8 cellular contexts compared by ENCODE assay signal in genomic region chr1:243253211-243253926, GRCh38. TPM values are rescaled to one million over a fixed set of nuclear protein-coding genes. Genes with fewer than 3 reads are reported as not detected.
DNase-seq lines count a peak whose midpoint lies in the region; ATAC-seq and TF ChIP-seq lines count a peak whose summit lies in the region.

No MANE protein-coding gene starts in this region.

- H3K4me2 ChIP-seq in OCI-LY7 (ENCODE audit: low read length), result peak overlapping the region; percentile 93

- H3K4me3 Mint-ChIP-seq in effector memory CD8-positive, alpha-beta T cell, result peak overlapping the region; percentile 99
- H3K4me3 Mint-ChIP-seq in neural crest cell, result peak overlapping the region; percentile 99

- H3K9me3 ChIP-seq in OCI-LY7 (ENCODE audit: low read length), result no peaks in the 10 kb centered on the region

- peak; percentile 60 for DNase-seq in NCI-H2107 treated with DMSO at 0.1 percent for 48 hours (lab: John Stamatoyannopoulos, UW; ENCODE audit: unreplicated experiment)
- DNase-seq in NCI-H2107 (lab: John Stamatoyannopoulos, UW), result no peak
- DNase-seq in OCI-LY7 (ENCODE audit: low spot score), result peak; percentile 19
- no peak for DNase-seq in effector memory CD8-positive, alpha-beta T cell
- DNase-seq in neural crest cell (ENCODE audit: low read depth, low spot score), result no peak
- DNase-seq in OCI-M2 (lab: John Stamatoyannopoulos, UW; ENCODE audit: unreplicated experiment), result no peak
- DNase-seq in NK-92 (lab: John Stamatoyannopoulos, UW; ENCODE audit: unreplicated experiment), result no peak

- no peak for TF ChIP-seq CTCF in OCI-LY7 (conservative IDR thresholded peaks at IDR 0.05; ENCODE audit: low read length)
- TF ChIP-seq CTCF in neural crest cell (conservative IDR thresholded peaks at IDR 0.05), result no peak

- no peak overlapping the region for H2AFZ ChIP-seq in OCI-LY7 (ENCODE audit: low read length)

- H3K9me3 Mint-ChIP-seq in effector memory CD8-positive, alpha-beta T cell, result no peaks in the 10 kb centered on the region
- H3K9me3 Mint-ChIP-seq in neural crest cell, result no peaks in the 10 kb centered on the region

- peak overlapping the region in 1 of 2 donors; percentile 3 for H3K27ac Mint-ChIP-seq in effector memory CD8-positive, alpha-beta T cell
- peak overlapping the region; percentile 65 for H3K27ac Mint-ChIP-seq in neural crest cell (ENCODE audit: unreplicated experiment)

- H3K36me3 Mint-ChIP-seq in effector memory CD8-positive, alpha-beta T cell (ENCODE audit: insufficient read depth), result peaks cover 22% of the 10 kb centered on the region
- peaks cover 5% of the 10 kb centered on the region for H3K36me3 Mint-ChIP-seq in neural crest cell (ENCODE audit: low read depth)

- H3K4me3 ChIP-seq in OCI-LY7 (ENCODE audit: low read depth, low read length, poor library complexity, severe bottlenecking), result peak overlapping the region; percentile 93

- H3K36me3 ChIP-seq in OCI-LY7 (ENCODE audit: insufficient read depth, low read length), result no peaks in the 10 kb centered on the region

- H3K27me3 Mint-ChIP-seq in effector memory CD8-positive, alpha-beta T cell, result no peaks in the 10 kb centered on the region
- H3K27me3 Mint-ChIP-seq in neural crest cell (ENCODE audit: low read depth), result no peaks in the 10 kb centered on the region

- peaks cover 20 to 25% of the 10 kb centered on the region in 2 donors for H3K4me1 Mint-ChIP-seq in effector memory CD8-positive, alpha-beta T cell (ENCODE audit: low read depth in 2 of 2)
- H3K4me1 Mint-ChIP-seq in neural crest cell, result peaks cover 47% of the 10 kb centered on the region

- no peaks in the 10 kb centered on the region for H3K9me2 ChIP-seq in OCI-LY7 (ENCODE audit: insufficient read depth, low read length)

- BruUV-seq in OCI-LY7 (replicated peaks; lab: Mats Ljungman, UMichigan), result no TSS peak

- peaks cover 39% of the 10 kb centered on the region for H3K4me1 ChIP-seq in OCI-LY7 (ENCODE audit: insufficient read depth, low read length, poor library complexity, severe bottlenecking)

- H3K27ac ChIP-seq in OCI-LY7 (ENCODE audit: low read depth, low read length, poor library complexity, severe bottlenecking), result peak overlapping the region; percentile 85

- peaks cover 25% of the 10 kb centered on the region for H4K20me1 ChIP-seq in OCI-LY7 (ENCODE audit: insufficient read depth, low read length)

- intact Hi-C loops in OCI-LY7 (cut with micrococcal nuclease; ENCODE audit: unreplicated experiment), result no loop called here

- CTCF ChIA-PET in OCI-LY7 (lab: Charles Lee; ENCODE audit: unreplicated experiment), result interaction anchor here (0.5 to 1.0 kb wide), 2 partner anchors 10 to 19 kb away, joined by 3 to 4 read pairs; no protein-coding TSS in a partner anchor

- peaks cover 86% of the 10 kb centered on the region for H3K79me2 ChIP-seq in OCI-LY7 (ENCODE audit: insufficient read depth, low read depth, low read length)

- no peak for ATAC-seq in effector memory CD8-positive, alpha-beta T cell (replicated peaks)
- ATAC-seq in GM21515 (IDR thresholded peaks at IDR 0.05; ENCODE audit: unreplicated experiment), result no peak

- POLR2A ChIA-PET in OCI-LY7 (lab: Charles Lee), result interaction anchor here (0.6 to 5.3 kb wide), 7 partner anchors 10 to 25 kb away, joined by 3 to 37 read pairs (median 3); no protein-coding TSS in a partner anchor

RNA-seq across cellular contexts. Expression of gene CEP170, which starts 1.7 kb away (rescaled TPM):
- total RNA-seq in OCI-LY7 (2014; rRNA removed; shearing (Covaris generic)), result 57.6 and 64.7 TPM in 2 replicates
- total RNA-seq in OCI-LY7 (2022) (69.7 and 85.4 TPM in 2 replicates), neural crest cell (120 and 129 TPM in 2 replicates)

RNA-seq across cellular contexts. Expression of gene SDCCAG8, which starts 2.5 kb away (rescaled TPM):
- total RNA-seq in OCI-LY7 (2014; rRNA removed; shearing (Covaris generic)), result 13.4 and 18.1 TPM in 2 replicates
- total RNA-seq in OCI-LY7 (2022), result 26.2 and 28.7 TPM in 2 replicates
- total RNA-seq in neural crest cell, result 19.9 and 22.8 TPM in 2 replicates

Comparison
In these comparisons a context has a peak if more than half of its experiments do, and no peak if none do; other contexts are left out.
1. DNase-seq: peak in NCI-H2107 treated with DMSO at 0.1 percent for 48 hours (single experiment) and OCI-LY7 (single experiment); none in NCI-H2107 (single experiment), effector memory CD8-positive, alpha-beta T cell (0 of 3), neural crest cell (single experiment), OCI-M2 (single experiment) and NK-92 (single experiment).